8 cellular contexts compared by ENCODE assay signal in the genomic region with DNA sequence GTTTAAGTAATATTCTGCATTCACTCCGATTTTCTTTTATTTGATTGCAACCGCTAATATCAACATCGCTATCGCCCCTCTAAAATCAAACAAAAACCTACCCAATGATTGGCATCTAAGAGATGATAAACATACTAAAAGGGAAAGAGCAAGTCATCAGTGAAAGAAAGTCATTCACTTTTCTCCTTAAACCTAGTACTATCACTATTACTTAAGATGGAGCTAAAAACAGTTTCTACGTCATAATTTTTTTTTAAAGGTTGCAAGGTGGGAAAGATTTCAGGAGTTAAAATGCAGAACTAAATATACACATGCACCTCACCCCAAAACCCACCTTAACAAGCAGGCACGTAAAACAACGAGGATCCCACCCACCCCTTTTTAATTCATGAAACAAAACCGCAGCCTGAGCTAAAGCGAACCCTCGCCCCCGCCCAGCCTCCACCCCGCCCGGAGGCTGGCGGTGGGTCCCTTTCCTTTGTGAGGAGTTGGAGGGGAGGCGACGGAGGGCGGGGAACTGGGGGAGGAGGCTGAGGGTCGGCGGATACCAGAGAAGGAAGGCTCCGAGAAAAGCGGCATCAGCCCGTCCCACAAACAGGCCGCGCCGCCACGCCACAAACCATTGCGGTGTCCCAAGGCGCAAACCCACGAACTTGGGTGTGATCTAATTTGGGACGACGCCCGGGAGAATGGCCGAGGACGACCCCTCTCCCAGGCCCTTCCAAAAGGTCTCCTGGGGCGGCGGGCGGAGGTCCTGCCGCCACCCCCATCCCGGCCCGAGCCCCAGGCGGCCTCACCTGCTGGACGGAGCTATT. TPM values are rescaled to one million over a fixed set of nuclear protein-coding genes. Genes with fewer than 3 reads are reported as not detected.
A peak's percentile ranks its signal among the peaks of the same experiment; 100 is the strongest.
DNase-seq lines count a peak whose midpoint lies in the region; ATAC-seq, FAIRE-seq and TF ChIP-seq lines count a peak whose summit lies in the region.

No MANE protein-coding gene starts in this region.

- H3K27me3 Mint-ChIP-seq in CD4-positive, CD25-positive, alpha-beta regulatory T cell = peaks cover 4% of the 10 kb centered on the region

- peak; percentile 54 to 70 (median 55) for DNase-seq in CD4-positive, CD25-positive, alpha-beta regulatory T cell
- DNase-seq in T-helper 1 cell = peak; percentile 42 to 57 (median 53)
- peak in 1 of 2 donors; percentile 67 for DNase-seq in ascending aorta (ENCODE audit: low spot score in 2 of 2)
- peak; percentile 18 for DNase-seq in small intestine
- DNase-seq in midbrain (lab: John Stamatoyannopoulos, UW) = no peak

- peak overlapping the region; percentile 97 for H3K27ac ChIP-seq in CD4-positive, CD25-positive, alpha-beta regulatory T cell (ENCODE audit: insufficient read depth, low read length, poor library complexity, severe bottlenecking)
- H3K27ac ChIP-seq in ascending aorta = peak overlapping the region; percentile 98 to 99
- H3K27ac ChIP-seq in iPS-18a (ENCODE audit: low read length) = peak overlapping the region; percentile 99
- H3K27ac ChIP-seq in small intestine (ENCODE audit: low read depth in 1 of 2, low read length in 1 of 2) = peak overlapping the region; percentile 97 to 100

- FAIRE-seq in small intestine (lab: Jason Lieb, UNC) = no peak

- 0% methylated on average over 39 to 42 of the region's 42 CpGs for WGBS in small intestine, 3 donors

- peak overlapping the region; percentile 97 for H3K9ac ChIP-seq in iPS-18a (ENCODE audit: low read length)

- no peak for ATAC-seq in CD4-positive, CD25-positive, alpha-beta regulatory T cell (ENCODE audit: low read depth in 2 of 2)
- peak; percentile 16 for ATAC-seq in GM19452 (IDR thresholded peaks at IDR 0.05; ENCODE audit: unreplicated experiment)
- ATAC-seq in HG03565 (IDR thresholded peaks at IDR 0.05; ENCODE audit: unreplicated experiment) = peak; percentile 9

- peaks cover 0 to 3% (median 0%) of the 10 kb centered on the region in 7 donors for H3K9me3 Mint-ChIP-seq in CD4-positive, CD25-positive, alpha-beta regulatory T cell

- peak overlapping the region; percentile 94 for H3K4me3 ChIP-seq in CD4-positive, CD25-positive, alpha-beta regulatory T cell (ENCODE audit: low read depth, low read length)
- peak overlapping the region; percentile 88 to 96 for H3K4me3 ChIP-seq in ascending aorta
- peak overlapping the region; percentile 88 for H3K4me3 ChIP-seq in iPS-18a (ENCODE audit: low read length)
- peak overlapping the region; percentile 87 to 95 for H3K4me3 ChIP-seq in small intestine (ENCODE audit: low read depth in 1 of 2, low read length in 2 of 2)

- peaks cover 19 to 58% (median 44%) of the 10 kb centered on the region in 4 donors for H3K4me1 Mint-ChIP-seq in CD4-positive, CD25-positive, alpha-beta regulatory T cell

- H3K9me3 ChIP-seq in CD4-positive, CD25-positive, alpha-beta regulatory T cell (ENCODE audit: control insufficient read depth in 2 of 2, low read length in 2 of 2) = no peaks in the 10 kb centered on the region
- H3K9me3 ChIP-seq in ascending aorta = no peaks in the 10 kb centered on the region
- no peaks in the 10 kb centered on the region for H3K9me3 ChIP-seq in iPS-18a (ENCODE audit: control insufficient read depth, low read depth, low read length)
- no peaks in the 10 kb centered on the region for H3K9me3 ChIP-seq in small intestine (ENCODE audit: control insufficient read depth, low read depth)

- H3K4me3 Mint-ChIP-seq in CD4-positive, CD25-positive, alpha-beta regulatory T cell = peak overlapping the region; percentile 88 to 99 (median 95)

- peak overlapping the region; percentile 91 to 99 (median 95) for H3K27ac Mint-ChIP-seq in CD4-positive, CD25-positive, alpha-beta regulatory T cell

- H3K4me1 ChIP-seq in CD4-positive, CD25-positive, alpha-beta regulatory T cell (ENCODE audit: control insufficient read depth, insufficient read depth, low read length, poor library complexity, severe bottlenecking) = peaks cover 45% of the 10 kb centered on the region
- H3K4me1 ChIP-seq in ascending aorta = no peaks in the 10 kb centered on the region
- peaks cover 8% of the 10 kb centered on the region for H3K4me1 ChIP-seq in iPS-18a (ENCODE audit: control insufficient read depth, low read depth, low read length)
- peaks cover 0 to 2% of the 10 kb centered on the region in 2 donors for H3K4me1 ChIP-seq in small intestine (ENCODE audit: control insufficient read depth in 2 of 2, insufficient read depth in 1 of 2, low read depth in 1 of 2, low read length in 1 of 2)

- H3K36me3 Mint-ChIP-seq in CD4-positive, CD25-positive, alpha-beta regulatory T cell = peaks cover 12% of the 10 kb centered on the region

- no peaks in the 10 kb centered on the region for H3K27me3 ChIP-seq in CD4-positive, CD25-positive, alpha-beta regulatory T cell (ENCODE audit: control insufficient read depth, insufficient read depth, low read length)
- H3K27me3 ChIP-seq in ascending aorta (no peaks in the 10 kb centered on the region), iPS-18a (ENCODE audit: control insufficient read depth, insufficient read depth, low read length) (no peaks in the 10 kb centered on the region), small intestine (ENCODE audit: control insufficient read depth in 2 of 2, insufficient read depth in 2 of 2, low read length in 2 of 2) (no peaks in the 10 kb centered on the region)

- peaks cover 1% of the 10 kb centered on the region for H3K36me3 ChIP-seq in CD4-positive, CD25-positive, alpha-beta regulatory T cell (ENCODE audit: control insufficient read depth, insufficient read depth, low read length)
- H3K36me3 ChIP-seq in ascending aorta (no peaks in the 10 kb centered on the region), iPS-18a (ENCODE audit: control insufficient read depth, low read depth, low read length) (no peaks in the 10 kb centered on the region), small intestine (ENCODE audit: control insufficient read depth in 2 of 2, insufficient read depth in 2 of 2, low read length in 2 of 2) (no peaks in the 10 kb centered on the region)

- TF ChIP-seq CTCF in ascending aorta (IDR thresholded peaks at IDR 0.05) = no peak

- intact Hi-C loops in ascending aorta (cut with DNase I) = loop anchor here (5.0 to 10.0 kb wide), 2 partner anchors 110 to 372 kb away; partner anchors contain the start of gene GKAP1

RNA-seq across cellular contexts. Expression of gene UBQLN1, which starts 0.8 kb away (rescaled TPM):
- 141 TPM for total RNA-seq in CD4-positive, CD25-positive, alpha-beta regulatory T cell
- 10 to 100 TPM; 70.0 to 85.6 (median 75.2) TPM for polyA plus RNA-seq in CD4-positive, CD25-positive, alpha-beta regulatory T cell
- total RNA-seq in ascending aorta = 118 TPM
- 10 to 100 TPM; 40.3 to 44.9 (median 43.2) TPM for polyA plus RNA-seq in small intestine

Comparison
In these comparisons a context has a peak if more than half of its experiments do, and no peak if none do; other contexts are left out.
1. ATAC-seq: peak in GM19452 (single experiment) and HG03565 (single experiment); none in CD4-positive, CD25-positive, alpha-beta regulatory T cell (0 of 2).
2. Peak in every context shown above with its lines, with median percentiles within 50 percentile points of each other: H3K27ac ChIP-seq and H3K4me3 ChIP-seq.